In the genomic region with DNA sequence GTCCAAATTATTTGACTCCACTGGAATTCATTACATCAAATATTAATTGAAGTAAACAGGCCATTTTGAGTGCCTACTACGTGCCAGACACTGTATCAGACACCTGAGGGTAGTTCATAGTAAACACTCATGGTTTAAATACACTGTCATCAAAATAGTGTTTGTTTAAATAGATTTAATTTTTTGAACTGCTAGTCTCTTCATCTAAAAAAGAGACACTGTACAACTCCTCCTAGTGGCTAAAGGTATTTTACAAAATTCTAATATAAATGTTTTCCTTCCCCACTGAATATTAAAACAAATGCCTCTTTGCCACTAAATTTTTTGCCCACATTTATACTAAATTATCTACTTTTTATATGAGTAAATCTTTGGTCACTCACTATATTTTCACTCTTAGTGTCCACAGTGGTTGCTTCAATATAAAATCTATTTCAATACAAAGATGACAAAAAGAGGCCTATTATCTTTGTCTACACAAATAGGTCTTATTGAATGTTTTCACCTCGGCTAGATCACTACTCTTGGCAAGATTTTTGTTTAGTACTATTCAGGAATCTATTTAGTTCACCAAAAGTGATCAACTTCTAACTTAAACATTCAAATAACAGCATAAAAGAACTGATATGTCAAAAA, we compare ENCODE assay signal across 1 cellular context.
A peak's percentile ranks its signal among the peaks of the same experiment; 100 is the strongest.
TF ChIP-seq lines count a peak whose summit lies in the region.

No MANE protein-coding gene starts in this region.

TF ChIP-seq in K562, 482 proteins besides CTCF, POLR2A, EP300 and RAD21:
- TF ChIP-seq C11orf30 (IDR thresholded peaks at IDR 0.05; ENCODE audit: low read depth) (peak; percentile 9; the same call in 1 of the 2 replicates), ZNF316 (IDR thresholded peaks at IDR 0.05) (peak; percentile 42)
- TF ChIP-seq, protein P1, sequence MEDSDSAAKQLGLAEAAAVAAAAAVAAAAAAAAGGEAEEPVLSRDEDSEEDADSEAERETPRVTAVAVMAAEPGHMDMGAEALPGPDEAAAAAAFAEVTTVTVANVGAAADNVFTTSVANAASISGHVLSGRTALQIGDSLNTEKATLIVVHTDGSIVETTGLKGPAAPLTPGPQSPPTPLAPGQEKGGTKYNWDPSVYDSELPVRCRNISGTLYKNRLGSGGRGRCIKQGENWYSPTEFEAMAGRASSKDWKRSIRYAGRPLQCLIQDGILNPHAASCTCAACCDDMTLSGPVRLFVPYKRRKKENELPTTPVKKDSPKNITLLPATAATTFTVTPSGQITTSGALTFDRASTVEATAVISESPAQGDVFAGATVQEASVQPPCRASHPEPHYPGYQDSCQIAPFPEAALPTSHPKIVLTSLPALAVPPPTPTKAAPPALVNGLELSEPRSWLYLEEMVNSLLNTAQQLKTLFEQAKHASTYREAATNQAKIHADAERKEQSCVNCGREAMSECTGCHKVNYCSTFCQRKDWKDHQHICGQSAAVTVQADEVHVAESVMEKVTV (CRISPR knock-in tag; IDR thresholded peaks at IDR 0.05): peak; percentile 11; the same call in 1 of the 2 replicates
- TF ChIP-seq, protein P2, sequence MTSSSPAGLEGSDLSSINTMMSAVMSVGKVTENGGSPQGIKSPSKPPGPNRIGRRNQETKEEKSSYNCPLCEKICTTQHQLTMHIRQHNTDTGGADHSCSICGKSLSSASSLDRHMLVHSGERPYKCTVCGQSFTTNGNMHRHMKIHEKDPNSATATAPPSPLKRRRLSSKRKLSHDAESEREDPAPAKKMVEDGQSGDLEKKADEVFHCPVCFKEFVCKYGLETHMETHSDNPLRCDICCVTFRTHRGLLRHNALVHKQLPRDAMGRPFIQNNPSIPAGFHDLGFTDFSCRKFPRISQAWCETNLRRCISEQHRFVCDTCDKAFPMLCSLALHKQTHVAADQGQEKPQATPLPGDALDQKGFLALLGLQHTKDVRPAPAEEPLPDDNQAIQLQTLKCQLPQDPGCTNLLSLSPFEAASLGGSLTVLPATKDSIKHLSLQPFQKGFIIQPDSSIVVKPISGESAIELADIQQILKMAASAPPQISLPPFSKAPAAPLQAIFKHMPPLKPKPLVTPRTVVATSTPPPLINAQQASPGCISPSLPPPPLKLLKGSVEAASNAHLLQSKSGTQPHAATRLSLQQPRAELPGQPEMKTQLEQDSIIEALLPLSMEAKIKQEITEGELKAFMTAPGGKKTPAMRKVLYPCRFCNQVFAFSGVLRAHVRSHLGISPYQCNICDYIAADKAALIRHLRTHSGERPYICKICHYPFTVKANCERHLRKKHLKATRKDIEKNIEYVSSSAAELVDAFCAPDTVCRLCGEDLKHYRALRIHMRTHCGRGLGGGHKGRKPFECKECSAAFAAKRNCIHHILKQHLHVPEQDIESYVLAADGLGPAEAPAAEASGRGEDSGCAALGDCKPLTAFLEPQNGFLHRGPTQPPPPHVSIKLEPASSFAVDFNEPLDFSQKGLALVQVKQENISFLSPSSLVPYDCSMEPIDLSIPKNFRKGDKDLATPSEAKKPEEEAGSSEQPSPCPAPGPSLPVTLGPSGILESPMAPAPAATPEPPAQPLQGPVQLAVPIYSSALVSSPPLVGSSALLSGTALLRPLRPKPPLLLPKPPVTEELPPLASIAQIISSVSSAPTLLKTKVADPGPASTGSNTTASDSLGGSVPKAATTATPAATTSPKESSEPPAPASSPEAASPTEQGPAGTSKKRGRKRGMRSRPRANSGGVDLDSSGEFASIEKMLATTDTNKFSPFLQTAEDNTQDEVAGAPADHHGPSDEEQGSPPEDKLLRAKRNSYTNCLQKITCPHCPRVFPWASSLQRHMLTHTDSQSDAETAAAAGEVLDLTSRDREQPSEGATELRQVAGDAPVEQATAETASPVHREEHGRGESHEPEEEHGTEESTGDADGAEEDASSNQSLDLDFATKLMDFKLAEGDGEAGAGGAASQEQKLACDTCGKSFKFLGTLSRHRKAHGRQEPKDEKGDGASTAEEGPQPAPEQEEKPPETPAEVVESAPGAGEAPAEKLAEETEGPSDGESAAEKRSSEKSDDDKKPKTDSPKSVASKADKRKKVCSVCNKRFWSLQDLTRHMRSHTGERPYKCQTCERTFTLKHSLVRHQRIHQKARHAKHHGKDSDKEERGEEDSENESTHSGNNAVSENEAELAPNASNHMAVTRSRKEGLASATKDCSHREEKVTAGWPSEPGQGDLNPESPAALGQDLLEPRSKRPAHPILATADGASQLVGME (CRISPR knock-in tag; IDR thresholded peaks at IDR 0.05): no peak
TF ChIP-seq in K562: peak in this region for 3.
